ENCODE assay signal across 10 cellular contexts in the genomic region with DNA sequence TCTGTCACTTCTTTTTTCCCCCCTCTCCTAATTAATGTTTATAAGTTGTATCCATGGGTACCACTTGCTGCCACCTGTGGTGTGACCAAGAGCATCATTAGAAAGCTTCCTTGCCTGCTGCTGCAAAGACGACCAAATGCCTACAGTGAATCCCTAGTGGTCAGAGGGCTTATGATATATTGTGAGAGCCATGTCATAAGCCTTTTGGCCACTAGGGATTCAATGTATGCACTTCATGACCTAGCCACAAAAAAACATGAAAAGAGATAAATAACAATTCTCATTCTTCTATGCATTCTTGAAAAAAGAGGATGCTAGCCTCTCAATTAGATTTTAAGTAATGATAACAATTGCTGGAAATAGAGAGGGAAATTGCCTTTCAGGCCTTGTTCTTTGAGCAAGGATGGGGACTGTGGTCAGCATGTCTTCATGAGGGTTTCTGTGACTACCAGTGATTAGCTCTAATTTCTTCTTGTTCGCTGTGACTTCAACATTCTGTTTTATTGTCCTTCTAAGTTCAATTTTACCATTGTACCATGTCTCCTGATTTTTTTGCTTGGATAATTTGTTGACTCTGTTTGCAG.
DNase-seq lines count a peak whose midpoint lies in the region; ATAC-seq, FAIRE-seq and TF ChIP-seq lines count a peak whose summit lies in the region.
"Had no signal": no experiment of that assay in that cellular context is flagged by ENCODE, and none has a peak within 500 bp of the region (broad histone marks: within the 10 kb centered on the region; RNA-seq: fewer than 3 reads in every experiment).

No MANE protein-coding gene starts in this region.

- no peaks in the 10 kb centered on the region for H3K36me3 Mint-ChIP-seq in mesothelial cell of epicardium
- no peaks in the 10 kb centered on the region for H3K36me3 Mint-ChIP-seq in activated T-helper 2 cell treated with anti-CD3 and anti-CD28 coated beads, Interferon-gamma antibody, Interleukin-2, Interleukin-4, amounts not matched to agents 10 μg/mL and 5 μg/mL and 100 μg/mL, durations not matched to agents 14 hours and 24 hours and 36 hours (ENCODE audit: low read depth)

- H3K4me1 Mint-ChIP-seq in mesothelial cell of epicardium: peaks cover 9% of the 10 kb centered on the region
- no peaks in the 10 kb centered on the region for H3K4me1 Mint-ChIP-seq in activated T-helper 2 cell treated with anti-CD3 and anti-CD28 coated beads, Interferon-gamma antibody, Interleukin-2, Interleukin-4, amounts not matched to agents 10 μg/mL and 5 μg/mL and 100 μg/mL, durations not matched to agents 14 hours and 24 hours and 36 hours (ENCODE audit: low read depth)

- FAIRE-seq in D721Med (lab: Jason Lieb, UNC): no peak

- H3K27ac Mint-ChIP-seq in mesothelial cell of epicardium: no peak overlapping the region
- H3K27ac Mint-ChIP-seq in activated T-helper 2 cell treated with anti-CD3 and anti-CD28 coated beads, Interferon-gamma antibody, Interleukin-2, Interleukin-4, amounts not matched to agents 10 μg/mL and 5 μg/mL and 100 μg/mL, durations not matched to agents 14 hours and 24 hours and 36 hours: no peak overlapping the region

- H3K4me3 Mint-ChIP-seq in mesothelial cell of epicardium: no peak overlapping the region
- H3K4me3 Mint-ChIP-seq in activated T-helper 2 cell treated with anti-CD3 and anti-CD28 coated beads, Interferon-gamma antibody, Interleukin-2, Interleukin-4, amounts not matched to agents 10 μg/mL and 5 μg/mL and 100 μg/mL, durations not matched to agents 14 hours and 24 hours and 36 hours (ENCODE audit: low read depth): no peak overlapping the region

- peak; percentile 11; the same call in 1 of the 2 replicates for TF ChIP-seq CTCF in GM12875 (IDR thresholded peaks at IDR 0.05; ENCODE audit: borderline replicate concordance, insufficient read depth, low read depth, low read length)
- TF ChIP-seq CTCF in mesothelial cell of epicardium (IDR thresholded peaks at IDR 0.05; ENCODE audit: unreplicated experiment): peak; percentile 50
- TF ChIP-seq CTCF in D721Med (IDR thresholded peaks at IDR 0.05; ENCODE audit: insufficient read depth, missing control alignments): no peak

- intact Hi-C loops in activated T-helper 2 cell treated with anti-CD3 and anti-CD28 coated beads, Interferon-gamma antibody, Interleukin-2, Interleukin-4, amounts not matched to agents 10 μg/mL and 5 μg/mL and 100 μg/mL, durations not matched to agents 14 hours and 24 hours and 36 hours (cut with micrococcal nuclease): no loop called here

- H3K9me3 Mint-ChIP-seq in mesothelial cell of epicardium: no peaks in the 10 kb centered on the region
- H3K9me3 Mint-ChIP-seq in activated T-helper 2 cell treated with anti-CD3 and anti-CD28 coated beads, Interferon-gamma antibody, Interleukin-2, Interleukin-4, amounts not matched to agents 10 μg/mL and 5 μg/mL and 100 μg/mL, durations not matched to agents 14 hours and 24 hours and 36 hours: no peaks in the 10 kb centered on the region

- ATAC-seq in HG02938 (IDR thresholded peaks at IDR 0.05; ENCODE audit: unreplicated experiment) (peak; percentile 83), HG02571 (IDR thresholded peaks at IDR 0.05; ENCODE audit: unreplicated experiment) (no peak)

- in situ Hi-C loops in SK-MEL-5 (cut with HindIII; ENCODE audit: low pct_unique_long_range_greater_than_20kb, low sequenced_read_pairs): no loop called here

- DNase-seq in SK-MEL-5 (ENCODE audit: low read depth, low spot score) (peak; percentile 54), mesothelial cell of epicardium (ENCODE audit: low spot score in 2 of 2, unreplicated experiment in 2 of 2) (no peak), D721Med (ENCODE audit: insufficient read length, low spot score) (no peak), NCI-H2107 (lab: John Stamatoyannopoulos, UW) (no peak)
- no peak for DNase-seq in activated T-helper 2 cell treated with anti-CD3 and anti-CD28 coated beads, Interferon-gamma antibody, Interleukin-2, Interleukin-4, amounts not matched to agents 10 μg/mL and 5 μg/mL and 100 μg/mL, durations not matched to agents 14 hours and 24 hours and 36 hours (ENCODE audit: low spot score)
- DNase-seq: activated CD4-positive, alpha-beta T cell treated with anti-CD3 and anti-CD28 coated beads, Interleukin-2, amount 50 U/mL, for 4 hours; effector memory CD4-positive, alpha-beta T cell had no signal

- H3K4me3 ChIP-seq in GM12875 (ENCODE audit: low read depth, low read length): no peak overlapping the region

- H3K27me3 Mint-ChIP-seq in mesothelial cell of epicardium (ENCODE audit: low read depth): no peaks in the 10 kb centered on the region
- peaks cover 3% of the 10 kb centered on the region for H3K27me3 Mint-ChIP-seq in activated T-helper 2 cell treated with anti-CD3 and anti-CD28 coated beads, Interferon-gamma antibody, Interleukin-2, Interleukin-4, amounts not matched to agents 10 μg/mL and 5 μg/mL and 100 μg/mL, durations not matched to agents 14 hours and 24 hours and 36 hours (ENCODE audit: low read depth)
